Comparison of ENCODE assay signal across 1 cellular context in the genomic region with DNA sequence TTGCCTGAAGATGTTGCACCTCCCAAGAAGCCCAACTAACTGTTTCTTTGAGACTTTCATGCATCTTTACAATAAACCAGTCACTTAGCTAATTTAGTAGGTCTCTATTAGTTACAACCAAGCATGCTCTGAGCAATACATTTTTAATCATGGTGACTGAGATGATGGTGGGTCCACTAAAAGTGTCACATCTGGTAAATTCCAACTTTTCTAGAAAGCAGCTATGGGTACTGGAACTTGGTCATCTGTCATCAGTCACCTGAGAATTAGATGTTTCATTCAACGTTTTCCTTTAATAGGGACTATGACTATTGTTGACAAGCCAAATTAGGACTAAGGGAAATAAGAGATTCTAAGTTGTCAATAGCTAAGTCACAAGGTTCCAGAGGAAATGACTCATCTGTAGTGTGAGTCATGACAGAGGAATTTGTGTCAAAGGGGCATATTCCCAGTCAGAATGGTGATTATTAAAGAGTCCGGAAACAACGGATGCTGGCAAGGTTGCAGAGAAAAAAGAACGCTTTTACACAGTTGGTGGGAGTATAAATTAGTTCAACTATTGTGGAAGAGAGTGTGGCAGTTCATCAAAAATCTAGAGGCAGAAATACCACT.
A peak's percentile ranks its signal among the peaks of the same experiment; 100 is the strongest.
TF ChIP-seq lines count a peak whose summit lies in the region.

No MANE protein-coding gene starts in this region.

TF ChIP-seq in HepG2, 621 proteins besides CTCF, POLR2A, EP300 and RAD21 (continued from another document):
- TF ChIP-seq ZNF512 (CRISPR knock-in tag; IDR thresholded peaks at IDR 0.05) (no peak), ZNF629 (CRISPR knock-in tag; conservative IDR thresholded peaks at IDR 0.05) (no peak), ISX (CRISPR knock-in tag; conservative IDR thresholded peaks at IDR 0.05) (no peak), ZNF138 (CRISPR knock-in tag; IDR thresholded peaks at IDR 0.05; ENCODE audit: low read depth) (no peak), JUND (CRISPR knock-in tag; IDR thresholded peaks at IDR 0.05) (peak; percentile 99), KMT2A (CRISPR knock-in tag; IDR thresholded peaks at IDR 0.05) (no peak), SPEN (CRISPR knock-in tag; IDR thresholded peaks at IDR 0.05; ENCODE audit: low read depth) (peak; percentile 30; the same call in 1 of the 2 replicates), AFF4 (CRISPR knock-in tag; IDR thresholded peaks at IDR 0.05) (no peak), ZNF776 (CRISPR knock-in tag; IDR thresholded peaks at IDR 0.05) (no peak), ZC3H13 (CRISPR knock-in tag; IDR thresholded peaks at IDR 0.05) (no peak), PHB2 (IDR thresholded peaks at IDR 0.05; ENCODE audit: partially characterized antibody) (no peak), ZNF30 (CRISPR knock-in tag; IDR thresholded peaks at IDR 0.05) (no peak), ZNF350 (CRISPR knock-in tag; IDR thresholded peaks at IDR 0.05; ENCODE audit: borderline replicate concordance, low read depth) (no peak), POGZ (CRISPR knock-in tag; IDR thresholded peaks at IDR 0.05) (peak; percentile 51; the same call in 1 of the 2 replicates), HOXA7 (CRISPR knock-in tag; IDR thresholded peaks at IDR 0.05) (no peak), MED1 (CRISPR knock-in tag; IDR thresholded peaks at IDR 0.05) (peak; percentile 81), MEIS1 (CRISPR knock-in tag; IDR thresholded peaks at IDR 0.05; ENCODE audit: borderline replicate concordance) (no peak), NONO (IDR thresholded peaks at IDR 0.05) (no peak), NONO (CRISPR knock-in tag; conservative IDR thresholded peaks at IDR 0.05) (no peak), TAF1 (CRISPR knock-in tag; IDR thresholded peaks at IDR 0.05) (no peak), TRIM22 (IDR thresholded peaks at IDR 0.05) (no peak), TRIM24 (CRISPR knock-in tag; IDR thresholded peaks at IDR 0.05) (peak; percentile 84; the same call in 1 of the 2 replicates), RBM39 (IDR thresholded peaks at IDR 0.05; ENCODE audit: low read depth, low read length, poor library complexity, severe bottlenecking) (no peak), HMGXB3 (CRISPR knock-in tag; IDR thresholded peaks at IDR 0.05; ENCODE audit: borderline replicate concordance) (peak; percentile 83), GTF3A (CRISPR knock-in tag; conservative IDR thresholded peaks at IDR 0.05) (no peak), ZNF556 (CRISPR knock-in tag; IDR thresholded peaks at IDR 0.05; ENCODE audit: borderline replicate concordance) (no peak), TEAD3 (CRISPR knock-in tag; optimal IDR thresholded peaks at IDR 0.05; ENCODE audit: borderline replicate concordance) (peak; percentile 92), ZNF281 (CRISPR knock-in tag; IDR thresholded peaks at IDR 0.05; ENCODE audit: borderline replicate concordance) (no peak), CREM (IDR thresholded peaks at IDR 0.05) (peak; percentile 23; the same call in 1 of the 2 replicates), CREM (CRISPR knock-in tag; IDR thresholded peaks at IDR 0.05) (no peak), RARA (CRISPR knock-in tag; IDR thresholded peaks at IDR 0.05) (peak; percentile 58; the same call in 1 of the 2 replicates), REPIN1 (CRISPR knock-in tag; IDR thresholded peaks at IDR 0.05; ENCODE audit: borderline replicate concordance, low read depth) (no peak), ZNF589 (CRISPR knock-in tag; conservative IDR thresholded peaks at IDR 0.05) (no peak)
- TF ChIP-seq, protein P1, sequence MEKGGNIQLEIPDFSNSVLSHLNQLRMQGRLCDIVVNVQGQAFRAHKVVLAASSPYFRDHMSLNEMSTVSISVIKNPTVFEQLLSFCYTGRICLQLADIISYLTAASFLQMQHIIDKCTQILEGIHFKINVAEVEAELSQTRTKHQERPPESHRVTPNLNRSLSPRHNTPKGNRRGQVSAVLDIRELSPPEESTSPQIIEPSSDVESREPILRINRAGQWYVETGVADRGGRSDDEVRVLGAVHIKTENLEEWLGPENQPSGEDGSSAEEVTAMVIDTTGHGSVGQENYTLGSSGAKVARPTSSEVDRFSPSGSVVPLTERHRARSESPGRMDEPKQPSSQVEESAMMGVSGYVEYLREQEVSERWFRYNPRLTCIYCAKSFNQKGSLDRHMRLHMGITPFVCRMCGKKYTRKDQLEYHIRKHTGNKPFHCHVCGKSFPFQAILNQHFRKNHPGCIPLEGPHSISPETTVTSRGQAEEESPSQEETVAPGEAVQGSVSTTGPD (CRISPR knock-in tag; IDR thresholded peaks at IDR 0.05): no peak
- TF ChIP-seq, protein P2, sequence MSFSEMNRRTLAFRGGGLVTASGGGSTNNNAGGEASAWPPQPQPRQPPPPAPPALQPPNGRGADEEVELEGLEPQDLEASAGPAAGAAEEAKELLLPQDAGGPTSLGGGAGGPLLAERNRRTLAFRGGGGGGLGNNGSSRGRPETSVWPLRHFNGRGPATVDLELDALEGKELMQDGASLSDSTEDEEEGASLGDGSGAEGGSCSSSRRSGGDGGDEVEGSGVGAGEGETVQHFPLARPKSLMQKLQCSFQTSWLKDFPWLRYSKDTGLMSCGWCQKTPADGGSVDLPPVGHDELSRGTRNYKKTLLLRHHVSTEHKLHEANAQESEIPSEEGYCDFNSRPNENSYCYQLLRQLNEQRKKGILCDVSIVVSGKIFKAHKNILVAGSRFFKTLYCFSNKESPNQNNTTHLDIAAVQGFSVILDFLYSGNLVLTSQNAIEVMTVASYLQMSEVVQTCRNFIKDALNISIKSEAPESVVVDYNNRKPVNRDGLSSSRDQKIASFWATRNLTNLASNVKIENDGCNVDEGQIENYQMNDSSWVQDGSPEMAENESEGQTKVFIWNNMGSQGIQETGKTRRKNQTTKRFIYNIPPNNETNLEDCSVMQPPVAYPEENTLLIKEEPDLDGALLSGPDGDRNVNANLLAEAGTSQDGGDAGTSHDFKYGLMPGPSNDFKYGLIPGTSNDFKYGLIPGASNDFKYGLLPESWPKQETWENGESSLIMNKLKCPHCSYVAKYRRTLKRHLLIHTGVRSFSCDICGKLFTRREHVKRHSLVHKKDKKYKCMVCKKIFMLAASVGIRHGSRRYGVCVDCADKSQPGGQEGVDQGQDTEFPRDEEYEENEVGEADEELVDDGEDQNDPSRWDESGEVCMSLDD (CRISPR knock-in tag; IDR thresholded peaks at IDR 0.05; ENCODE audit: borderline replicate concordance): no peak
